Comparison of ENCODE assay signal across 8 cellular contexts in genomic region chr18:6521804-6522418, GRCh38.
DNase-seq lines count a peak whose midpoint lies in the region; ATAC-seq and TF ChIP-seq lines count a peak whose summit lies in the region.

No MANE protein-coding gene starts in this region.

- no peak overlapping the region for H3K9ac ChIP-seq in mesendoderm (ENCODE audit: low read length)

- no peak overlapping the region for H4K8ac ChIP-seq in mesendoderm (ENCODE audit: low read depth, low read length)

- no peak overlapping the region for H2BK15ac ChIP-seq in mesendoderm (replicated peaks; ENCODE audit: low read depth)

- H3K4me2 ChIP-seq in mesendoderm (ENCODE audit: low read length) = no peak overlapping the region

- H3K79me2 ChIP-seq in mesendoderm (ENCODE audit: control insufficient read depth, insufficient read depth, low read length) = no peaks in the 10 kb centered on the region

- no peak overlapping the region for H3K18ac ChIP-seq in mesendoderm (ENCODE audit: low read length)

- H3K4ac ChIP-seq in mesendoderm (ENCODE audit: low read depth, low read length) = no peak overlapping the region

- WGBS in mesendoderm (ENCODE audit: extremely low coverage, insufficient coverage, low lambda C conversion rate) = no CpG with 5 or more reads among the region's 1 CpG

- H3K23ac ChIP-seq in mesendoderm (ENCODE audit: low read length) = no peak overlapping the region

- H3K27me3 ChIP-seq in mesendoderm (ENCODE audit: insufficient read depth, low read length, poor library complexity) (no peaks in the 10 kb centered on the region), uterus (no peaks in the 10 kb centered on the region)

- no peak overlapping the region for H2BK5ac ChIP-seq in mesendoderm (ENCODE audit: low read length)

- H3K79me1 ChIP-seq in mesendoderm (ENCODE audit: low read length) = no peaks in the 10 kb centered on the region

- intact Hi-C loops in uterus (cut with DNase I; ENCODE audit: low total_unique reads) = no loop called here

- no peak overlapping the region for H2AK5ac ChIP-seq in mesendoderm (ENCODE audit: low read length)

- DNase-seq in NCI-H2171 treated with DMSO at 0.1 percent for 48 hours (lab: John Stamatoyannopoulos, UW) (peak; percentile 26), NCI-H2171 (lab: John Stamatoyannopoulos, UW) (no peak), NB4 (ENCODE audit: low read depth) (peak; percentile 46), astrocyte of the spinal cord (ENCODE audit: low read depth, low spot score) (peak; percentile 54), mesendoderm (peak; percentile 82), uterus (no peak)
- no peak for DNase-seq in central memory CD4-positive, alpha-beta T cell

- H3K4me1 ChIP-seq in mesendoderm (ENCODE audit: control insufficient read depth, low read depth, low read length) = no peaks in the 10 kb centered on the region
- H3K4me1 ChIP-seq in uterus = no peaks in the 10 kb centered on the region

- no peak overlapping the region for H3K56ac ChIP-seq in mesendoderm (ENCODE audit: low read length)

- no peak overlapping the region for H3K27ac ChIP-seq in mesendoderm (ENCODE audit: low read depth, low read length)
- H3K27ac ChIP-seq in uterus = no peak overlapping the region

- H4K5ac ChIP-seq in mesendoderm (ENCODE audit: low read length) = no peak overlapping the region

- H2BK120ac ChIP-seq in mesendoderm (ENCODE audit: low read depth, low read length) = no peak overlapping the region

- in situ Hi-C loops in astrocyte of the spinal cord (cut with HindIII; ENCODE audit: low sequenced_read_pairs) = no loop called here

- no peak overlapping the region for H3K4me3 ChIP-seq in NB4 (ENCODE audit: low read depth, low read length)
- no peak overlapping the region for H3K4me3 ChIP-seq in astrocyte of the spinal cord (ENCODE audit: low read depth, low read length)
- H3K4me3 ChIP-seq in mesendoderm (ENCODE audit: low read length) = no peak overlapping the region
- H3K4me3 ChIP-seq in uterus = no peak overlapping the region

- TF ChIP-seq POLR2A in NB4 (IDR thresholded peaks at IDR 0.05; ENCODE audit: extremely low read depth, insufficient read length) (no peak), uterus (IDR thresholded peaks at IDR 0.05) (no peak)

- H3K36me3 ChIP-seq in mesendoderm (ENCODE audit: control insufficient read depth, insufficient read depth, low read length) (no peaks in the 10 kb centered on the region), uterus (no peaks in the 10 kb centered on the region)

- TF ChIP-seq CTCF in NB4 (IDR thresholded peaks at IDR 0.05; ENCODE audit: low read depth, low read length) (peak; percentile 86), astrocyte of the spinal cord (IDR thresholded peaks at IDR 0.05; ENCODE audit: low read depth, low read length) (peak; percentile 91), uterus (IDR thresholded peaks at IDR 0.05) (peak in 1 of 4 experiments; percentile 26)

- no peaks in the 10 kb centered on the region for H3K9me3 ChIP-seq in uterus

- ATAC-seq in GM19463 (IDR thresholded peaks at IDR 0.05; ENCODE audit: unreplicated experiment) = peak; percentile 63

Comparison
In these comparisons a context has a peak if more than half of its experiments do, and no peak if none do; other contexts are left out.
1. DNase-seq: peak in NCI-H2171 treated with DMSO at 0.1 percent for 48 hours (single experiment), NB4 (single experiment), astrocyte of the spinal cord (single experiment) and mesendoderm (single experiment); none in NCI-H2171 (single experiment), uterus (0 of 2) and central memory CD4-positive, alpha-beta T cell (single experiment).